10 cellular contexts compared by ENCODE assay signal in genomic region chr2:42928161-42928691, GRCh38.
A peak's percentile ranks its signal among the peaks of the same experiment; 100 is the strongest.
DNase-seq lines count a peak whose midpoint lies in the region; ATAC-seq and TF ChIP-seq lines count a peak whose summit lies in the region.
"Had no signal": no experiment of that assay in that cellular context is flagged by ENCODE, and none has a peak within 500 bp of the region (broad histone marks: within the 10 kb centered on the region; RNA-seq: fewer than 3 reads in every experiment).

No MANE protein-coding gene starts in this region.

- intact Hi-C loops in lower lobe of right lung (cut with DNase I) (no loop called here), testis (cut with DNase I; ENCODE audit: low total_unique reads) (no loop called here)

- WGBS in testis, 2 donors, result 37 to 41% methylated on average over 9 of the region's 9 CpGs

- H3K27me3 ChIP-seq in adipocyte (replicated peaks; ENCODE audit: control insufficient read depth, insufficient read depth, low read length), result no peaks in the 10 kb centered on the region
- H3K27me3 ChIP-seq in lower lobe of right lung (ENCODE audit: low read depth), result no peaks in the 10 kb centered on the region
- no peaks in the 10 kb centered on the region for H3K27me3 ChIP-seq in testis

- H3K36me3 ChIP-seq in adipocyte (ENCODE audit: control insufficient read depth, insufficient read depth, low read length, severe bottlenecking) (no peaks in the 10 kb centered on the region), lower lobe of right lung (no peaks in the 10 kb centered on the region), testis (ENCODE audit: low read depth, missing control alignments) (no peaks in the 10 kb centered on the region)

- ATAC-seq in lower lobe of right lung, result no peak
- no peak for ATAC-seq in GM19351 (IDR thresholded peaks at IDR 0.05; ENCODE audit: unreplicated experiment)

- TF ChIP-seq CTCF in lower lobe of right lung (IDR thresholded peaks at IDR 0.05) (no peak), testis (IDR thresholded peaks at IDR 0.05) (no peak)

- peaks cover 69% of the 10 kb centered on the region for H3K4me1 ChIP-seq in adipocyte (ENCODE audit: control insufficient read depth, insufficient read depth, low read length)
- peaks cover 98% of the 10 kb centered on the region for H3K4me1 ChIP-seq in lower lobe of right lung
- peaks cover 78% of the 10 kb centered on the region for H3K4me1 ChIP-seq in testis

- H3K27ac ChIP-seq in lower lobe of right lung (peak overlapping the region; percentile 79), testis (peak overlapping the region; percentile 48 to 81)

- TF ChIP-seq POLR2A in testis (IDR thresholded peaks at IDR 0.05), result no peak

- H3K9ac ChIP-seq in adipocyte (ENCODE audit: low read length), result peak overlapping the region; percentile 94

- no peak overlapping the region for H3K4me3 ChIP-seq in adipocyte (ENCODE audit: low read length)
- no peak overlapping the region for H3K4me3 ChIP-seq in lower lobe of right lung
- H3K4me3 ChIP-seq in testis, result no peak overlapping the region

- DNase-seq in NCI-H1417 (lab: John Stamatoyannopoulos, UW), result peak in 2 of 3 experiments; percentile 86 to 98
- DNase-seq in adipocyte (ENCODE audit: low read depth), result no peak
- no peak for DNase-seq in lower lobe of right lung
- no peak for DNase-seq in testis
- DNase-seq in T-helper 9 cell, result no peak
- no peak for DNase-seq in GF-D8 (lab: John Stamatoyannopoulos, UW)
- no peak for DNase-seq in NCI-H2196 treated with DMSO at 0.1 percent for 48 hours (lab: John Stamatoyannopoulos, UW; ENCODE audit: unreplicated experiment)
- DNase-seq: activated effector memory CD4-positive, alpha-beta T cell treated with anti-CD3 and anti-CD28 coated beads, Interleukin-2, amount 50 U/mL, for 16 hours; stimulated activated CD8-positive, alpha-beta memory T cell treated with anti-CD3 and anti-CD28 coated beads, Interleukin-4, amount 100 ng/mL, for 48 hours had no signal

- no peaks in the 10 kb centered on the region for H3K9me3 ChIP-seq in adipocyte (ENCODE audit: control insufficient read depth, low read length)
- H3K9me3 ChIP-seq in lower lobe of right lung, result no peaks in the 10 kb centered on the region
- H3K9me3 ChIP-seq in testis, result no peaks in the 10 kb centered on the region

Comparison
In these comparisons a context has a peak if more than half of its experiments do, and no peak if none do; other contexts are left out.
1. DNase-seq: peak in NCI-H1417 (2 of 3); none in adipocyte (single experiment), lower lobe of right lung (single experiment), testis (single experiment), T-helper 9 cell (single experiment), GF-D8 (single experiment) and NCI-H2196 treated with DMSO at 0.1 percent for 48 hours (single experiment).